ENCODE assay signal across 22 cellular contexts in genomic region chr6:24324617-24325016, GRCh38. TPM values are rescaled to one million over a fixed set of nuclear protein-coding genes. Genes with fewer than 3 reads are reported as not detected.
"Had no signal": no experiment of that assay in that cellular context is flagged by ENCODE, and none has a peak within 500 bp of the region (broad histone marks: within the 10 kb centered on the region; RNA-seq: fewer than 3 reads in every experiment).

No MANE protein-coding gene starts in this region.

- H3K4me3 Mint-ChIP-seq: activated CD8-positive, alpha-beta T cell treated with anti-CD3 and anti-CD28 coated beads for 36 hours; activated naive CD8-positive, alpha-beta T cell treated with anti-CD3 and anti-CD28 coated beads, Interleukin-2, amount 10 ng/mL, durations not matched to agents 7 days and 5 days; activated T-cell treated with anti-CD3 and anti-CD28 coated beads, Interleukin-2, amount 50 U/mL, for 72 hours; brain; T-helper 1 cell treated with Interleukin-12 subunit alpha and Interleukin-12 subunit beta and Interleukin-4 antibody, amounts not matched to agents 30 μg/mL and 1 μg/mL, for 36 hours had no signal

- H3K27ac Mint-ChIP-seq: activated CD8-positive, alpha-beta T cell treated with anti-CD3 and anti-CD28 coated beads for 36 hours; activated naive CD8-positive, alpha-beta T cell treated with anti-CD3 and anti-CD28 coated beads, Interleukin-2, amount 10 ng/mL, durations not matched to agents 7 days and 5 days; activated T-cell treated with anti-CD3 and anti-CD28 coated beads, Interleukin-2, amount 50 U/mL, for 72 hours; activated T-helper 2 cell treated with anti-CD3 and anti-CD28 coated beads, Interferon-gamma antibody, Interleukin-2, Interleukin-4, amounts not matched to agents 10 μg/mL and 5 μg/mL and 100 μg/mL, durations not matched to agents 14 hours and 24 hours and 36 hours; T-helper 1 cell treated with Interleukin-12 subunit alpha and Interleukin-12 subunit beta and Interleukin-4 antibody, amounts not matched to agents 30 μg/mL and 1 μg/mL, for 36 hours had no signal

- ATAC-seq: activated CD4-positive, CD25-positive, alpha-beta regulatory T cell treated with anti-CD3 and anti-CD28 coated beads, Interleukin-2, amount 50 U/mL, for 24 hours; activated CD8-positive, alpha-beta T cell treated with anti-CD3 and anti-CD28 coated beads for 36 hours; activated T-cell treated with anti-CD3 and anti-CD28 coated beads, Interleukin-2, amount 50 U/mL, for 72 hours had no signal

- H3K27me3 ChIP-seq: MG63, SJSA1 had no signal

- DNase-seq: activated CD4-positive, alpha-beta T cell treated with anti-CD3 and anti-CD28 coated beads for 4 hours; activated CD8-positive, alpha-beta memory T cell treated with anti-CD3 and anti-CD28 coated beads, Interleukin-2, amount 50 U/mL, for 4 hours; activated CD8-positive, alpha-beta T cell treated with anti-CD3 and anti-CD28 coated beads for 36 hours; activated gamma-delta T cell treated with Interleukin-2 at 50 U/mL for 16 hours; activated naive CD4-positive, alpha-beta T cell treated with anti-CD3 and anti-CD28 coated beads, Interleukin-2, amount 50 U/mL, for 16 hours; activated naive CD8-positive, alpha-beta T cell treated with anti-CD3 and anti-CD28 coated beads, Interleukin-2, amount 10 ng/mL, durations not matched to agents 7 days and 5 days; activated T-cell treated with anti-CD3 and anti-CD28 coated beads, Interleukin-2, amount 50 U/mL, for 72 hours; adrenal gland; anterior cingulate cortex; MG63; NCI-H1105; NCI-H1436; NCI-H187 treated with DMSO at 0.1 percent for 48 hours; NCI-H2081 treated with DMSO at 0.1 percent for 48 hours; NCI-H446; NCI-H524; SHP77 had no signal

- H3K9me3 Mint-ChIP-seq: activated CD8-positive, alpha-beta T cell treated with anti-CD3 and anti-CD28 coated beads for 36 hours; activated naive CD8-positive, alpha-beta T cell treated with anti-CD3 and anti-CD28 coated beads, Interleukin-2, amount 10 ng/mL, durations not matched to agents 7 days and 5 days; activated T-cell treated with anti-CD3 and anti-CD28 coated beads, Interleukin-2, amount 50 U/mL, for 72 hours; activated T-helper 2 cell treated with anti-CD3 and anti-CD28 coated beads, Interferon-gamma antibody, Interleukin-2, Interleukin-4, amounts not matched to agents 10 μg/mL and 5 μg/mL and 100 μg/mL, durations not matched to agents 14 hours and 24 hours and 36 hours; T-helper 1 cell treated with Interleukin-12 subunit alpha and Interleukin-12 subunit beta and Interleukin-4 antibody, amounts not matched to agents 30 μg/mL and 1 μg/mL, for 36 hours had no signal

- H3K9me3 ChIP-seq: adrenal gland, MG63, SJSA1 had no signal

- H3K4me1 Mint-ChIP-seq: activated naive CD8-positive, alpha-beta T cell treated with anti-CD3 and anti-CD28 coated beads, Interleukin-2, amount 10 ng/mL, durations not matched to agents 7 days and 5 days had no signal

- H3K27ac ChIP-seq: adrenal gland, SJSA1 had no signal

- H3K4me3 ChIP-seq: adrenal gland, MG63, SJSA1 had no signal

- H3K36me3 ChIP-seq: adrenal gland, MG63, SJSA1 had no signal

- H3K4me1 ChIP-seq: adrenal gland had no signal

- H3K36me3 Mint-ChIP-seq: activated naive CD8-positive, alpha-beta T cell treated with anti-CD3 and anti-CD28 coated beads, Interleukin-2, amount 10 ng/mL, durations not matched to agents 7 days and 5 days; brain had no signal

RNA-seq across cellular contexts. Expression of gene DCDC2, which starts 33.2 kb away (rescaled TPM):
- total RNA-seq: activated CD8-positive, alpha-beta T cell treated with anti-CD3 and anti-CD28 coated beads for 36 hours; activated T-helper 2 cell treated with anti-CD3 and anti-CD28 coated beads, Interferon-gamma antibody, Interleukin-2, Interleukin-4, amounts not matched to agents 10 μg/mL and 5 μg/mL and 100 μg/mL, durations not matched to agents 14 hours and 24 hours and 36 hours had no signal
